Comparison of ENCODE assay signal across 31 cellular contexts in the genomic region with DNA sequence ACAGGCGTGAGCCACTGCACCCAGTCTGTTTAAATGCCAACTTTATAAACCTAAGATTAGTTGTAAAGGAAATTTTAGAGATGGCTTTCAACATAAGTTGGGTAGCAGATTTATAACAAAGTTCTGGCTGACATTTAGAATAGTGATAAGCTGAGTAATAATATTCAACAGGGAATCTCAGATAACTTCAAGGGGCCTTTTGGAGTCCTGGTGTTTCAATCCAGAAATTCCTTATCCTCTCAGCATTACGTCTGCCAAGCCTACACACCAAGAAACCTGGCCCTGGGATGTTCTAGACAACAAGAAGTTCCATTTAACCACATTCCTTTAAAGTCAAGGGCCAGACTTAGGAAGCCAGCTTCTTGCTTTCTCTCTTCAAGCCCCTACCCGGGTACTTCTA.
"Had no signal": no experiment of that assay in that cellular context is flagged by ENCODE, and none has a peak within 500 bp of the region (broad histone marks: within the 10 kb centered on the region; RNA-seq: fewer than 3 reads in every experiment).

No MANE protein-coding gene starts in this region.

- H3K4me1 ChIP-seq: ascending aorta had no signal

- H3K36me3 ChIP-seq: ascending aorta, cardiac muscle cell, Peyer's patch had no signal

- H3K4me3 ChIP-seq: ascending aorta, cardiac muscle cell, K562, Peyer's patch had no signal

- ATAC-seq: activated CD4-positive, alpha-beta T cell treated with anti-CD3 and anti-CD28 coated beads for 36 hours; activated CD4-positive, CD25-positive, alpha-beta regulatory T cell treated with anti-CD3 and anti-CD28 coated beads, Interleukin-2, amount 50 U/mL, for 24 hours; activated naive CD8-positive, alpha-beta T cell treated with anti-CD3 and anti-CD28 coated beads, Interleukin-2, amount 50 U/mL, for 24 hours; K562; PC-3; WTC11 had no signal

- H3K9me3 ChIP-seq: ascending aorta, Peyer's patch had no signal

- H3K4me3 Mint-ChIP-seq: activated CD4-positive, alpha-beta T cell treated with anti-CD3 and anti-CD28 coated beads for 36 hours; activated CD4-positive, alpha-beta T cell treated with anti-CD3 and anti-CD28 coated beads, Interleukin-2, amount 10 ng/mL, durations not matched to agents 7 days and 5 days; activated naive CD4-positive, alpha-beta T cell treated with anti-CD3 and anti-CD28 coated beads, Interleukin-2, amount 10 ng/mL, durations not matched to agents 7 days and 5 days; activated naive CD8-positive, alpha-beta T cell treated with anti-CD3 and anti-CD28 coated beads, Interleukin-2, amount 50 U/mL, for 24 hours; central memory CD8-positive, alpha-beta T cell; T-helper 2 cell treated with Interferon-gamma antibody and Interleukin-4, amounts not matched to agents 5 μg/mL and 100 μg/mL, for 36 hours; WTC11 had no signal

- H3K27ac ChIP-seq: ascending aorta, cardiac muscle cell, Peyer's patch had no signal

- H3K27me3 Mint-ChIP-seq: activated CD4-positive, alpha-beta T cell treated with anti-CD3 and anti-CD28 coated beads for 36 hours; activated naive CD8-positive, alpha-beta T cell; central memory CD8-positive, alpha-beta T cell had no signal

- H3K36me3 Mint-ChIP-seq: activated naive CD8-positive, alpha-beta T cell; WTC11 had no signal

- H3K27me3 ChIP-seq: ascending aorta, cardiac muscle cell, Peyer's patch had no signal

- DNase-seq: activated CD4-positive, alpha-beta T cell treated with anti-CD3 and anti-CD28 coated beads for 36 hours; activated CD4-positive, alpha-beta T cell treated with anti-CD3 and anti-CD28 coated beads, Interleukin-2, amount 10 ng/mL, durations not matched to agents 7 days and 5 days; activated CD4-positive, alpha-beta T cell treated with anti-CD3 and anti-CD28 coated beads, Interleukin-2, amount 50 U/mL, for 48 hours; activated CD8-positive, alpha-beta memory T cell treated with anti-CD3 and anti-CD28 coated beads, Interleukin-2, amount 50 U/mL, for 4 hours; activated effector memory CD4-positive, alpha-beta T cell treated with Interleukin-2 at 50 U/mL for 16 hours; activated naive CD4-positive, alpha-beta T cell treated with anti-CD3 and anti-CD28 coated beads, Interleukin-2, amount 10 ng/mL, durations not matched to agents 7 days and 5 days; activated naive CD8-positive, alpha-beta T cell treated with anti-CD3 and anti-CD28 coated beads, Interleukin-2, amount 50 U/mL, for 24 hours; activated T-cell treated with anti-CD3 and anti-CD28 coated beads for 4 hours; activated T-cell treated with anti-CD3 and anti-CD28 coated beads, Interleukin-2, amount 50 U/mL, for 48 hours; amniotic stem cell; NCI-H1105; NCI-H1417 treated with DMSO at 0.1 percent for 48 hours; NCI-H187 treated with DMSO at 0.1 percent for 48 hours; NCI-H2081 treated with DMSO at 0.1 percent for 48 hours; NCI-H510A; NCI-H526; NCI-H748 treated with DMSO at 0.1 percent for 48 hours; NK-92 treated with Interleukin-12 subunit alpha and Interleukin-12 subunit beta, amount 100 ng/mL, for 24 hours; PC-3; Peyer's patch; RPMI8226; SIG-M5; SW 1271 had no signal

- H3K9me3 Mint-ChIP-seq: activated naive CD8-positive, alpha-beta T cell treated with anti-CD3 and anti-CD28 coated beads, Interleukin-2, amount 50 U/mL, for 24 hours; WTC11 had no signal

- H3K27ac Mint-ChIP-seq: activated CD4-positive, alpha-beta T cell treated with anti-CD3 and anti-CD28 coated beads, Interleukin-2, amount 10 ng/mL, durations not matched to agents 7 days and 5 days; activated naive CD8-positive, alpha-beta T cell; activated naive CD8-positive, alpha-beta T cell treated with anti-CD3 and anti-CD28 coated beads, Interleukin-2, amount 50 U/mL, for 24 hours; T-helper 2 cell treated with Interferon-gamma antibody and Interleukin-4, amounts not matched to agents 5 μg/mL and 100 μg/mL, for 36 hours; WTC11 had no signal
